ENCODE assay signal across 14 cellular contexts in the genomic region with DNA sequence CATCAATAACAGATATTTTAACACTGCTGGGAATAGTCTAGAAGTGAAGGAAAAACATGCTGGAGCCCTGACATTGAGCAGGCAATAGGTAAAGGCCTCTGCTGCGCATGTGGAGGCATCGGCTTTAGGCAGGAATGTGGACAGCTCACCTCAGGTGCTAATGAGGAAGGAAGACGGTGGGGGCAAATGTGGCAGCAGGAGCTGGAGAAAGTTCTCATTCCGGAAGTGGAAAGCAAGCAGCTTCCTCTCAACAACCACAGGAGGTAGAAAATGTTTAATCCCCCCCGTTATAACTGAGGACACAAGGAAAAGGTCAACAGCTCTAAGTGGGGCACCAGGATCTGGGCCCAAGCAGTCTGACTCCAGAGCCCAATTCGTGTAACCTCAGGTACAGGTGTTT. TPM values are rescaled to one million over a fixed set of nuclear protein-coding genes. Genes with fewer than 3 reads are reported as not detected.
DNase-seq lines count a peak whose midpoint lies in the region; ATAC-seq and TF ChIP-seq lines count a peak whose summit lies in the region.
"Had no signal": no experiment of that assay in that cellular context is flagged by ENCODE, and none has a peak within 500 bp of the region (broad histone marks: within the 10 kb centered on the region; RNA-seq: fewer than 3 reads in every experiment).

No MANE protein-coding gene starts in this region.

- ATAC-seq in activated CD8-positive, alpha-beta T cell treated with anti-CD3 and anti-CD28 coated beads for 36 hours: no peak
- no peak for ATAC-seq in HG03460 (IDR thresholded peaks at IDR 0.05; ENCODE audit: unreplicated experiment)
- ATAC-seq: sciatic nerve had no signal

- no peaks in the 10 kb centered on the region for H4K20me1 ChIP-seq in Loucy (ENCODE audit: insufficient read depth, low read length, poor library complexity, severe bottlenecking)

- in situ Hi-C loops in GM13977 (cut with MboI; ENCODE audit: low pct_unique_long_range_greater_than_20kb, low sequenced_read_pairs, unreplicated experiment): loop anchor here (10.0 kb wide), 2 partner anchors 88 to 208 kb away; a partner anchor contains a TSS

- H3K9me2 ChIP-seq in Loucy (replicated peaks; ENCODE audit: low read depth, low read length): no peaks in the 10 kb centered on the region

- H3K36me3 ChIP-seq in Loucy (ENCODE audit: insufficient read depth, low read length): no peaks in the 10 kb centered on the region

- POLR2A ChIA-PET in activated CD8-positive, alpha-beta T cell treated with anti-CD3 and anti-CD28 coated beads for 36 hours (lab: Charles Lee): interaction anchor here (0.7 to 3.6 kb wide), 4 partner anchors 10 to 390 kb away, joined by 3 to 20 read pairs (median 4); a partner anchor contains a TSS

- H3K4me1 ChIP-seq in Loucy (ENCODE audit: insufficient read depth, low read length, poor library complexity, severe bottlenecking): peaks cover 64% of the 10 kb centered on the region

- peaks cover 13% of the 10 kb centered on the region for H3K4me1 Mint-ChIP-seq in T-helper 1 cell treated with Interleukin-12 subunit alpha and Interleukin-12 subunit beta and Interleukin-4 antibody, amounts not matched to agents 30 μg/mL and 1 μg/mL, for 36 hours (ENCODE audit: low read depth)
- peaks cover 34% of the 10 kb centered on the region for H3K4me1 Mint-ChIP-seq in activated CD8-positive, alpha-beta T cell treated with anti-CD3 and anti-CD28 coated beads for 36 hours (ENCODE audit: low read depth)
- H3K4me1 Mint-ChIP-seq in nephron: peaks cover 21% of the 10 kb centered on the region

- H3K36me3 Mint-ChIP-seq in T-helper 1 cell treated with Interleukin-12 subunit alpha and Interleukin-12 subunit beta and Interleukin-4 antibody, amounts not matched to agents 30 μg/mL and 1 μg/mL, for 36 hours (ENCODE audit: low read depth): no peaks in the 10 kb centered on the region
- H3K36me3 Mint-ChIP-seq in activated CD8-positive, alpha-beta T cell treated with anti-CD3 and anti-CD28 coated beads for 36 hours (ENCODE audit: low read depth): no peaks in the 10 kb centered on the region
- no peaks in the 10 kb centered on the region for H3K36me3 Mint-ChIP-seq in nephron (ENCODE audit: low read depth)

- H3K4me2 ChIP-seq in Loucy (ENCODE audit: low read depth, low read length, poor library complexity, severe bottlenecking): peak overlapping the region; percentile 68

- H3K27me3 Mint-ChIP-seq in T-helper 1 cell treated with Interleukin-12 subunit alpha and Interleukin-12 subunit beta and Interleukin-4 antibody, amounts not matched to agents 30 μg/mL and 1 μg/mL, for 36 hours (ENCODE audit: low read depth): no peaks in the 10 kb centered on the region
- H3K27me3 Mint-ChIP-seq in activated CD8-positive, alpha-beta T cell treated with anti-CD3 and anti-CD28 coated beads for 36 hours: no peaks in the 10 kb centered on the region
- H3K27me3 Mint-ChIP-seq in nephron (ENCODE audit: low read depth): no peaks in the 10 kb centered on the region

- H3K27me3 ChIP-seq in Loucy (ENCODE audit: insufficient read depth, low read length, poor library complexity, severe bottlenecking): no peaks in the 10 kb centered on the region

- no peaks in the 10 kb centered on the region for H3K9me3 Mint-ChIP-seq in T-helper 1 cell treated with Interleukin-12 subunit alpha and Interleukin-12 subunit beta and Interleukin-4 antibody, amounts not matched to agents 30 μg/mL and 1 μg/mL, for 36 hours
- H3K9me3 Mint-ChIP-seq in activated CD8-positive, alpha-beta T cell treated with anti-CD3 and anti-CD28 coated beads for 36 hours: no peaks in the 10 kb centered on the region
- no peaks in the 10 kb centered on the region for H3K9me3 Mint-ChIP-seq in nephron

- intact Hi-C loops in activated CD8-positive, alpha-beta T cell treated with anti-CD3 and anti-CD28 coated beads for 36 hours (cut with micrococcal nuclease): loop anchor here (5.0 kb wide), 2 partner anchors 65 to 390 kb away; a partner anchor contains a TSS

- H3K79me2 ChIP-seq in Loucy (ENCODE audit: insufficient read depth, low read length): no peaks in the 10 kb centered on the region

- peak overlapping the region; percentile 41; the same call in 1 of the 2 replicates for H2AFZ ChIP-seq in Loucy (ENCODE audit: low read length)

- DNase-seq in T-helper 1 cell: no peak
- no peak for DNase-seq in activated CD8-positive, alpha-beta T cell treated with anti-CD3 and anti-CD28 coated beads for 36 hours
- DNase-seq in GM13977 (ENCODE audit: low spot score): no peak
- no peak for DNase-seq in CD1c-positive myeloid dendritic cell (ENCODE audit: extremely low spot score)
- DNase-seq: DMS153, foreskin melanocyte, NCI-H1694, NCI-H748 treated with DMSO at 0.1 percent for 48 hours had no signal

- CTCF ChIA-PET in activated CD8-positive, alpha-beta T cell treated with anti-CD3 and anti-CD28 coated beads for 36 hours (lab: Charles Lee): interaction anchor here (0.8 to 2.9 kb wide), 18 partner anchors 9 to 658 kb away, joined by 3 to 12 read pairs (median 4); a partner anchor contains a TSS

- H3F3A ChIP-seq in Loucy (ENCODE audit: low read depth): no peaks in the 10 kb centered on the region

- H3K4me3 Mint-ChIP-seq in T-helper 1 cell treated with Interleukin-12 subunit alpha and Interleukin-12 subunit beta and Interleukin-4 antibody, amounts not matched to agents 30 μg/mL and 1 μg/mL, for 36 hours: peak overlapping the region; percentile 46
- H3K4me3 Mint-ChIP-seq in activated CD8-positive, alpha-beta T cell treated with anti-CD3 and anti-CD28 coated beads for 36 hours: no peak overlapping the region
- H3K4me3 Mint-ChIP-seq in nephron: peak overlapping the region; percentile 3 to 54 (median 43)

- no peaks in the 10 kb centered on the region for H3K9me3 ChIP-seq in Loucy (ENCODE audit: insufficient read depth, low read depth, low read length)

- peak overlapping the region; percentile 57 for H3K9ac ChIP-seq in Loucy (ENCODE audit: low read depth, low read length, poor library complexity, severe bottlenecking)

- H3K4me3 ChIP-seq in Loucy (ENCODE audit: low read length, poor library complexity, severe bottlenecking): peak overlapping the region; percentile 60
- H3K4me3 ChIP-seq: SK-N-MC had no signal

- TF ChIP-seq CTCF in Loucy (conservative IDR thresholded peaks at IDR 0.05; ENCODE audit: low read length) (no peak), nephron (IDR thresholded peaks at IDR 0.05; ENCODE audit: unreplicated experiment in 3 of 3) (no peak), GM13977 (IDR thresholded peaks at IDR 0.05; ENCODE audit: extremely low read depth, insufficient read depth, missing control alignments) (no peak)
- TF ChIP-seq CTCF in activated CD8-positive, alpha-beta T cell treated with anti-CD3 and anti-CD28 coated beads for 36 hours (IDR thresholded peaks at IDR 0.05): no peak

- H3K27ac Mint-ChIP-seq in T-helper 1 cell treated with Interleukin-12 subunit alpha and Interleukin-12 subunit beta and Interleukin-4 antibody, amounts not matched to agents 30 μg/mL and 1 μg/mL, for 36 hours: no peak overlapping the region
- H3K27ac Mint-ChIP-seq in activated CD8-positive, alpha-beta T cell treated with anti-CD3 and anti-CD28 coated beads for 36 hours: peak overlapping the region; percentile 11
- H3K27ac Mint-ChIP-seq in nephron: peak overlapping the region; percentile 17 to 47 (median 46)

RNA-seq across cellular contexts. Expression of a gene that starts 7.6 kb away (rescaled TPM):
- 1,000 to 10,000 TPM; 3,542 to 3,651 TPM for total RNA-seq in activated CD8-positive, alpha-beta T cell treated with anti-CD3 and anti-CD28 coated beads for 36 hours

RNA-seq across cellular contexts. Expression of a gene that starts 44.4 kb away (rescaled TPM):
- total RNA-seq in activated CD8-positive, alpha-beta T cell treated with anti-CD3 and anti-CD28 coated beads for 36 hours: 100 to 1,000 TPM; 277 to 282 TPM

RNA-seq across cellular contexts. Expression of a gene that starts 50.8 kb away (rescaled TPM):
- 1 to 10 TPM; 2.9 to 3.3 TPM for total RNA-seq in activated CD8-positive, alpha-beta T cell treated with anti-CD3 and anti-CD28 coated beads for 36 hours
